In the genomic region with DNA sequence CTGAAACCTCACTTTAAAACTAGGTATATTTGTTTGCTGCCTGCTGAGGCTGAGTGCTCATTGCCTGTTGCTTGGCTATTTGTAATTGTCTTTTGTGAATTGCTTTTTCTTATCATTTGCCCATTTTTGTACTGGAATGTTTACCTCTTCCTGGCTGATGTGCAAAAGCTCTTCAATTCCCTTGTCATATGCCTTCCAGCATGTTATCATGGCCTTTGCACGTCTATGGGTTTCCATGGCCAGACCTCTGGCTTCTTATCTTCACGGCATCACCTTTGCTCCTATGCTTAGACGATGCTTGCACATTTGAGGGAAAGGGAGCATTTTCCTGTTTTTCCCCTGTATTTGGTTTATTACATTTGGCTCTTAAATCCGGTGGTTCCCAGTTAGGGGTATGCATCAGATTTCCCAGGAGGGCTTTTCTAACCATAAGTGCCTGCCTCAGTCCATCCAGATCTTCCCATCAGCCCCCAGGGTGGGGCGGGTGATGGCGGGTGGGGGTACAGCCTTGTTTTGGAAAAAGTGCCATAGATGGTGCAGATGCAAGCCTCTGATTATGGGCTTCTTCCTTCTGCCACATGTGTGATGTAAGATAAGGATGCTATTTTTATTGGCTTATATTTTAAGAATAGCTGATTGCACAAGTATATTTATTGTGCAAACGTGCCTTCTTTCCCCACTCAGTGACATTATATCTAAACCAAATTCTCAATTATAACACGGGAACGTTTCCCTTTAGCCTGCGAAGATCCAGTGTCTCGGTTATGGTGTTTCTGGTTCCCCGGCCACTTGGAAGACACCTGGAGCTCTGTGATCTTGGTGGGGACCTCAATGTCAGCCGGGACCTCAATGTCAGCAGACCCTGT, we compare ENCODE assay signal across 1 cellular context.
TF ChIP-seq lines count a peak whose summit lies in the region.

No MANE protein-coding gene starts in this region.

TF ChIP-seq in K562, 482 proteins besides CTCF, POLR2A, EP300 and RAD21 (continued from another document and continues in another):
- TF ChIP-seq ZBTB34 (CRISPR knock-in tag; IDR thresholded peaks at IDR 0.05) (0 out of 2 replicates have a peak, but pooled peaks have one; percentile 7), THRB (CRISPR knock-in tag; conservative IDR thresholded peaks at IDR 0.05) (peak; percentile 63; the same call in 1 of the 2 replicates), TRIM24 (IDR thresholded peaks at IDR 0.05) (peak; percentile 97 to 98), HDAC1 (IDR thresholded peaks at IDR 0.05) (peak in 1 of 2 experiments; percentile 83; a peak in 2 of 4 replicates), KLF16 (IDR thresholded peaks at IDR 0.05) (peak; percentile 93), MYC (IDR thresholded peaks at IDR 0.05; ENCODE audit: low read depth, low read length) (peak; percentile 70), MYC (CRISPR knock-in tag; IDR thresholded peaks at IDR 0.05; ENCODE audit: borderline replicate concordance, low read depth) (peak; percentile 24; the same call in 1 of the 2 replicates), ESRRB (CRISPR knock-in tag; IDR thresholded peaks at IDR 0.05; ENCODE audit: borderline replicate concordance) (peak; percentile 32; the same call in 1 of the 2 replicates), ZBTB40 (IDR thresholded peaks at IDR 0.05) (no peak), ZBTB40 (CRISPR knock-in tag; IDR thresholded peaks at IDR 0.05) (peak; percentile 6; the same call in 1 of the 2 replicates), ZNF217 (CRISPR knock-in tag; IDR thresholded peaks at IDR 0.05) (no peak), KDM2B (CRISPR knock-in tag; IDR thresholded peaks at IDR 0.05) (no peak; the same call in none of the 2 replicates), MEIS2 (IDR thresholded peaks at IDR 0.05; ENCODE audit: partially characterized antibody) (peak; percentile 56), DDX20 (tag; IDR thresholded peaks at IDR 0.05; ENCODE audit: low read depth) (no peak), SIRT6 (IDR thresholded peaks at IDR 0.05; ENCODE audit: low read depth, low read length) (no peak), THAP7 (CRISPR knock-in tag; IDR thresholded peaks at IDR 0.05) (no peak), E2F6 (IDR thresholded peaks at IDR 0.05; ENCODE audit: borderline replicate concordance in 1 of 2, extremely low read depth in 1 of 2, insufficient read depth in 1 of 2, insufficient read length in 1 of 2, low read depth in 1 of 2, low read length in 1 of 2, poor library complexity in 1 of 2, severe bottlenecking in 1 of 2) (peak in 1 of 2 experiments; percentile 44), SMAD4 (CRISPR knock-in tag; conservative IDR thresholded peaks at IDR 0.05) (peak; percentile 97), E4F1 (CRISPR knock-in tag; IDR thresholded peaks at IDR 0.05; ENCODE audit: borderline replicate concordance) (no peak)
- TF ChIP-seq, protein P1, sequence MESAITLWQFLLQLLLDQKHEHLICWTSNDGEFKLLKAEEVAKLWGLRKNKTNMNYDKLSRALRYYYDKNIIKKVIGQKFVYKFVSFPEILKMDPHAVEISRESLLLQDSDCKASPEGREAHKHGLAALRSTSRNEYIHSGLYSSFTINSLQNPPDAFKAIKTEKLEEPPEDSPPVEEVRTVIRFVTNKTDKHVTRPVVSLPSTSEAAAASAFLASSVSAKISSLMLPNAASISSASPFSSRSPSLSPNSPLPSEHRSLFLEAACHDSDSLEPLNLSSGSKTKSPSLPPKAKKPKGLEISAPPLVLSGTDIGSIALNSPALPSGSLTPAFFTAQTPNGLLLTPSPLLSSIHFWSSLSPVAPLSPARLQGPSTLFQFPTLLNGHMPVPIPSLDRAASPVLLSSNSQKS (CRISPR knock-in tag; IDR thresholded peaks at IDR 0.05) = no peak
- TF ChIP-seq, protein P2, sequence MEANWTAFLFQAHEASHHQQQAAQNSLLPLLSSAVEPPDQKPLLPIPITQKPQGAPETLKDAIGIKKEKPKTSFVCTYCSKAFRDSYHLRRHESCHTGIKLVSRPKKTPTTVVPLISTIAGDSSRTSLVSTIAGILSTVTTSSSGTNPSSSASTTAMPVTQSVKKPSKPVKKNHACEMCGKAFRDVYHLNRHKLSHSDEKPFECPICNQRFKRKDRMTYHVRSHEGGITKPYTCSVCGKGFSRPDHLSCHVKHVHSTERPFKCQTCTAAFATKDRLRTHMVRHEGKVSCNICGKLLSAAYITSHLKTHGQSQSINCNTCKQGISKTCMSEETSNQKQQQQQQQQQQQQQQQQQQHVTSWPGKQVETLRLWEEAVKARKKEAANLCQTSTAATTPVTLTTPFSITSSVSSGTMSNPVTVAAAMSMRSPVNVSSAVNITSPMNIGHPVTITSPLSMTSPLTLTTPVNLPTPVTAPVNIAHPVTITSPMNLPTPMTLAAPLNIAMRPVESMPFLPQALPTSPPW (CRISPR knock-in tag; IDR thresholded peaks at IDR 0.05) = peak; percentile 90
- TF ChIP-seq, protein P3, sequence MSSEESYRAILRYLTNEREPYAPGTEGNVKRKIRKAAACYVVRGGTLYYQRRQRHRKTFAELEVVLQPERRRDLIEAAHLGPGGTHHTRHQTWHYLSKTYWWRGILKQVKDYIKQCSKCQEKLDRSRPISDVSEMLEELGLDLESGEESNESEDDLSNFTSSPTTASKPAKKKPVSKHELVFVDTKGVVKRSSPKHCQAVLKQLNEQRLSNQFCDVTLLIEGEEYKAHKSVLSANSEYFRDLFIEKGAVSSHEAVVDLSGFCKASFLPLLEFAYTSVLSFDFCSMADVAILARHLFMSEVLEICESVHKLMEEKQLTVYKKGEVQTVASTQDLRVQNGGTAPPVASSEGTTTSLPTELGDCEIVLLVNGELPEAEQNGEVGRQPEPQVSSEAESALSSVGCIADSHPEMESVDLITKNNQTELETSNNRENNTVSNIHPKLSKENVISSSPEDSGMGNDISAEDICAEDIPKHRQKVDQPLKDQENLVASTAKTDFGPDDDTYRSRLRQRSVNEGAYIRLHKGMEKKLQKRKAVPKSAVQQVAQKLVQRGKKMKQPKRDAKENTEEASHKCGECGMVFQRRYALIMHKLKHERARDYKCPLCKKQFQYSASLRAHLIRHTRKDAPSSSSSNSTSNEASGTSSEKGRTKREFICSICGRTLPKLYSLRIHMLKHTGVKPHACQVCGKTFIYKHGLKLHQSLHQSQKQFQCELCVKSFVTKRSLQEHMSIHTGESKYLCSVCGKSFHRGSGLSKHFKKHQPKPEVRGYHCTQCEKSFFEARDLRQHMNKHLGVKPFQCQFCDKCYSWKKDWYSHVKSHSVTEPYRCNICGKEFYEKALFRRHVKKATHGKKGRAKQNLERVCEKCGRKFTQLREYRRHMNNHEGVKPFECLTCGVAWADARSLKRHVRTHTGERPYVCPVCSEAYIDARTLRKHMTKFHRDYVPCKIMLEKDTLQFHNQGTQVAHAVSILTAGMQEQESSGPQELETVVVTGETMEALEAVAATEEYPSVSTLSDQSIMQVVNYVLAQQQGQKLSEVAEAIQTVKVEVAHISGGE (CRISPR knock-in tag; IDR thresholded peaks at IDR 0.05) = peak in 1 of 3 experiments; percentile 75; a peak in 2 of 6 replicates
